ENCODE assay signal across 8 cellular contexts in genomic region chrX:153708415-153708814, GRCh38. TPM values are rescaled to one million over a fixed set of nuclear protein-coding genes. Genes with fewer than 3 reads are reported as not detected.
A peak's percentile ranks its signal among the peaks of the same experiment; 100 is the strongest.
DNase-seq lines count a peak whose midpoint lies in the region; ATAC-seq lines count a peak whose summit lies in the region.

No MANE protein-coding gene starts in this region.

- H3K4me3 Mint-ChIP-seq in activated CD4-positive, alpha-beta memory T cell treated with anti-CD3 and anti-CD28 coated beads, Interleukin-2, amount 10 ng/mL, durations not matched to agents 7 days and 5 days: no peak overlapping the region

- no peaks in the 10 kb centered on the region for H3K9me3 Mint-ChIP-seq in activated CD4-positive, alpha-beta memory T cell treated with anti-CD3 and anti-CD28 coated beads, Interleukin-2, amount 10 ng/mL, durations not matched to agents 7 days and 5 days

- POLR2A ChIA-PET in activated CD4-positive, alpha-beta memory T cell treated with anti-CD3 and anti-CD28 coated beads, Interleukin-2, amount 10 ng/mL, durations not matched to agents 7 days and 5 days (lab: Charles Lee): interaction anchor here (1.6 kb wide), 1 partner anchor 14 kb away, joined by 4 read pairs; no protein-coding TSS in a partner anchor

- peaks cover 15% of the 10 kb centered on the region for H3K36me3 Mint-ChIP-seq in activated CD4-positive, alpha-beta memory T cell treated with anti-CD3 and anti-CD28 coated beads, Interleukin-2, amount 10 ng/mL, durations not matched to agents 7 days and 5 days (ENCODE audit: low read depth)

- peak; percentile 76 for ATAC-seq in Right ventricle myocardium inferior
- ATAC-seq in GM21825 (IDR thresholded peaks at IDR 0.05; ENCODE audit: unreplicated experiment): no peak
- ATAC-seq in GM21737 (IDR thresholded peaks at IDR 0.05; ENCODE audit: unreplicated experiment): no peak

- H3K4me1 Mint-ChIP-seq in activated CD4-positive, alpha-beta memory T cell treated with anti-CD3 and anti-CD28 coated beads, Interleukin-2, amount 10 ng/mL, durations not matched to agents 7 days and 5 days: peaks cover 9% of the 10 kb centered on the region

- CTCF ChIA-PET in activated CD4-positive, alpha-beta memory T cell treated with anti-CD3 and anti-CD28 coated beads, Interleukin-2, amount 10 ng/mL, durations not matched to agents 7 days and 5 days (lab: Charles Lee): interaction anchor here (0.9 to 1.7 kb wide), 3 partner anchors 24 to 60 kb away, joined by 3 to 4 read pairs (median 4); no protein-coding TSS in a partner anchor

- DNase-seq in Right ventricle myocardium inferior (ENCODE audit: missing footprints): no peak
- no peak for DNase-seq in cardiac septum (ENCODE audit: low spot score)
- peak; percentile 55 for DNase-seq in NCI-H1694 treated with DMSO at 0.1 percent for 48 hours (lab: John Stamatoyannopoulos, UW)
- DNase-seq in activated CD4-positive, alpha-beta memory T cell treated with anti-CD3 and anti-CD28 coated beads, Interleukin-2, amount 10 ng/mL, durations not matched to agents 7 days and 5 days: peak; percentile 59
- peak; percentile 48 for DNase-seq in fibroblast of peridontal ligament (ENCODE audit: extremely low read depth)
- peak in 48 of 56 donors; percentile 3 to 80 (median 43) for DNase-seq in nucleus accumbens (lab: John Stamatoyannopoulos, UW)

- intact Hi-C loops in Right ventricle myocardium inferior (cut with DNase I) (loop anchor here (2.0 kb wide), 1 partner anchor 20 kb away; no protein-coding TSS in a partner anchor), cardiac septum (cut with DNase I) (no loop called here)

- H3K27me3 Mint-ChIP-seq in activated CD4-positive, alpha-beta memory T cell treated with anti-CD3 and anti-CD28 coated beads, Interleukin-2, amount 10 ng/mL, durations not matched to agents 7 days and 5 days: no peaks in the 10 kb centered on the region

- peak overlapping the region; percentile 14 for H3K27ac Mint-ChIP-seq in activated CD4-positive, alpha-beta memory T cell treated with anti-CD3 and anti-CD28 coated beads, Interleukin-2, amount 10 ng/mL, durations not matched to agents 7 days and 5 days

RNA-seq across cellular contexts. Expression of gene BCAP31, which starts 15.8 kb away (rescaled TPM):
- total RNA-seq in Right ventricle myocardium inferior (98.5 TPM), cardiac septum (98.0 TPM)
- 100 to 1,000 TPM; 162 TPM for total RNA-seq in activated CD4-positive, alpha-beta memory T cell treated with anti-CD3 and anti-CD28 coated beads, Interleukin-2, amount 10 ng/mL, durations not matched to agents 7 days and 5 days

RNA-seq across cellular contexts. Expression of gene ABCD1, which starts 16.2 kb away (rescaled TPM):
- 16.4 TPM for total RNA-seq in Right ventricle myocardium inferior
- 15.1 TPM for total RNA-seq in cardiac septum
- 10 to 100 TPM; 16.5 to 17.6 TPM for total RNA-seq in activated CD4-positive, alpha-beta memory T cell treated with anti-CD3 and anti-CD28 coated beads, Interleukin-2, amount 10 ng/mL, durations not matched to agents 7 days and 5 days

RNA-seq across cellular contexts. Expression of gene SLC6A8, which starts 20.7 kb away (rescaled TPM):
- total RNA-seq in Right ventricle myocardium inferior (178 TPM), cardiac septum (144 TPM)
- total RNA-seq in activated CD4-positive, alpha-beta memory T cell treated with anti-CD3 and anti-CD28 coated beads, Interleukin-2, amount 10 ng/mL, durations not matched to agents 7 days and 5 days: 1 to 10 TPM; 2.9 to 3.0 TPM

RNA-seq across cellular contexts. Expression of gene PNCK, which starts 34.8 kb away (rescaled TPM):
- total RNA-seq in Right ventricle myocardium inferior (11.3 TPM), cardiac septum (7.6 TPM)
- total RNA-seq in activated CD4-positive, alpha-beta memory T cell treated with anti-CD3 and anti-CD28 coated beads, Interleukin-2, amount 10 ng/mL, durations not matched to agents 7 days and 5 days: under 1 TPM; 0.60 to 0.96 TPM

RNA-seq across cellular contexts. Expression of gene PLXNB3, which starts 55.6 kb away (rescaled TPM):
- total RNA-seq in Right ventricle myocardium inferior (2.3 TPM), cardiac septum (7.6 TPM)
- under 1 TPM; 0.18 to 0.58 TPM for total RNA-seq in activated CD4-positive, alpha-beta memory T cell treated with anti-CD3 and anti-CD28 coated beads, Interleukin-2, amount 10 ng/mL, durations not matched to agents 7 days and 5 days

Comparison
In these comparisons a context has a peak if more than half of its experiments do, and no peak if none do; other contexts are left out.
1. DNase-seq: peak in NCI-H1694 treated with DMSO at 0.1 percent for 48 hours (single experiment), activated CD4-positive, alpha-beta memory T cell treated with anti-CD3 and anti-CD28 coated beads, Interleukin-2, amount 10 ng/mL, durations not matched to agents 7 days and 5 days (single experiment), fibroblast of peridontal ligament (single experiment) and nucleus accumbens (48 of 56); none in Right ventricle myocardium inferior (single experiment) and cardiac septum (single experiment).
2. RNA of gene SLC6A8, which starts 20.7 kb away (total RNA-seq): 178 TPM in Right ventricle myocardium inferior (single experiment) and 144 TPM in cardiac septum (single experiment); 2.9 to 3.0 TPM in activated CD4-positive, alpha-beta memory T cell treated with anti-CD3 and anti-CD28 coated beads, Interleukin-2, amount 10 ng/mL, durations not matched to agents 7 days and 5 days; every median in the first group is over 10 times any median in the second.